In the genomic region with DNA sequence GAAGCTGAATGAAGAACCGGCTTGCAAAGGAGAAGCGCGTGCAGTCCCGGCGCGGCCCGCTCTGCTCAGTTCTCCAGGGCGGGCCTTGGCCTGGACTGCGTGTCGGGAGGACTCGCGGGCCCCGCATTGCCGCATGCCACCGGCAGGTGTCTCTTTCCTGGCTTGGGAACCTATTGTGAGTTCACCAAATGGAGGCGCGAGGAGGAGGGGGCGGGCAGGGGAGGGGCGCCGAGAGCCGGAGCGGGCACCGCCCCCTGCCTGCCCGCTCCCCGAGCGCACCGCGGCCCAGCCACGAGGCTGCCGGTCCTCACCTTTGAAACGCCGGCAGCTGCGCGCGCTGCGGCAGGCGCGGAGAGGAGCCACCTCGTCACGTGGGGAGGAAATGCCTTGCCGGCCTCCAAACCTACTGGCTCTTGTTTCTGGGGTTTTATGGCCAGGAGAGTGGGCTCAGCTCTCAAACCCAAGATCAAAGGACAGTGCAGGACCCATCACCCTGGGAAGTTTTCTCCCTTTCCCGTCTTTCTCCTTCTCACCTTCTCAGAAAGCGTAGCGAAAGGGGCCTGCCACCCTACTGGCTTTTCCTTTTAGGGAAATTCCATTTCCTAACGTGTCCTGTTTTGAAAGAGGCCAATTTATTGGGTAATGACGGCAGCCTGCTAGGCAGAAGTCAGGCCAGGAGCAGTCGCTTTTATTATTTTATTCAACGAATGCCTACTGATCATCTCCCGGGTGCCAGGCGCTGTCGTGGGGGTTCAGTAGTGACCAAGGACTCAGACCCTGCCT, we compare ENCODE assay signal across 1 cellular context.
TF ChIP-seq lines count a peak whose summit lies in the region.

No MANE protein-coding gene starts in this region.

TF ChIP-seq in GM12878, 131 proteins besides CTCF, POLR2A, EP300 and RAD21 (continues in another document):
- no peak for TF ChIP-seq STAT1 (conservative IDR thresholded peaks at IDR 0.05)
- TF ChIP-seq ELK1 (IDR thresholded peaks at IDR 0.05; ENCODE audit: low read depth, low read length) = no peak
- TF ChIP-seq ZNF217 (IDR thresholded peaks at IDR 0.05) = no peak
- no peak for TF ChIP-seq NKRF (conservative IDR thresholded peaks at IDR 0.05)
- TF ChIP-seq SMAD1 (IDR thresholded peaks at IDR 0.05; ENCODE audit: low read depth, partially characterized antibody) = no peak
- peak; percentile 88 for TF ChIP-seq YY1 (IDR thresholded peaks at IDR 0.05; ENCODE audit: low read depth, low read length)
- TF ChIP-seq TBL1XR1 (IDR thresholded peaks at IDR 0.05; ENCODE audit: low read depth, low read length) = no peak
- TF ChIP-seq ZBED1 (IDR thresholded peaks at IDR 0.05; ENCODE audit: borderline replicate concordance) = no peak
- TF ChIP-seq KDM1A (IDR thresholded peaks at IDR 0.05; ENCODE audit: borderline replicate concordance) = no peak
- peak; percentile 24; the same call in 1 of the 2 replicates for TF ChIP-seq ZNF592 (IDR thresholded peaks at IDR 0.05)
- no peak for TF ChIP-seq SPI1 (IDR thresholded peaks at IDR 0.05; ENCODE audit: borderline replicate concordance, insufficient read depth, low read depth, low read length)
- no peak for TF ChIP-seq KLF5 (IDR thresholded peaks at IDR 0.05; ENCODE audit: partially characterized antibody)
- TF ChIP-seq HDAC2 (IDR thresholded peaks at IDR 0.05) = no peak
- no peak for TF ChIP-seq REST (IDR thresholded peaks at IDR 0.05; ENCODE audit: low read depth, low read length)
- TF ChIP-seq CBX5 (IDR thresholded peaks at IDR 0.05; ENCODE audit: low read depth) = peak; percentile 88
- no peak for TF ChIP-seq ATF7 (IDR thresholded peaks at IDR 0.05; ENCODE audit: low read depth)
- no peak for TF ChIP-seq ZNF274 (IDR thresholded peaks at IDR 0.05; ENCODE audit: insufficient read depth, insufficient read length)
- no peak for TF ChIP-seq ZNF384 (IDR thresholded peaks at IDR 0.05; ENCODE audit: borderline replicate concordance, low read depth, low read length)
- no peak for TF ChIP-seq GATAD2B (conservative IDR thresholded peaks at IDR 0.05; ENCODE audit: low read depth)
- no peak for TF ChIP-seq BMI1 (IDR thresholded peaks at IDR 0.05; ENCODE audit: borderline replicate concordance)
- TF ChIP-seq ZNF207 (IDR thresholded peaks at IDR 0.05; ENCODE audit: borderline replicate concordance) = no peak
- 0 out of 2 replicates have a peak, but pooled peaks have one; percentile 48 for TF ChIP-seq SMARCA5 (IDR thresholded peaks at IDR 0.05)
- peak; percentile 15; the same call in 1 of the 2 replicates for TF ChIP-seq NBN (IDR thresholded peaks at IDR 0.05)
- TF ChIP-seq, protein P1, sequence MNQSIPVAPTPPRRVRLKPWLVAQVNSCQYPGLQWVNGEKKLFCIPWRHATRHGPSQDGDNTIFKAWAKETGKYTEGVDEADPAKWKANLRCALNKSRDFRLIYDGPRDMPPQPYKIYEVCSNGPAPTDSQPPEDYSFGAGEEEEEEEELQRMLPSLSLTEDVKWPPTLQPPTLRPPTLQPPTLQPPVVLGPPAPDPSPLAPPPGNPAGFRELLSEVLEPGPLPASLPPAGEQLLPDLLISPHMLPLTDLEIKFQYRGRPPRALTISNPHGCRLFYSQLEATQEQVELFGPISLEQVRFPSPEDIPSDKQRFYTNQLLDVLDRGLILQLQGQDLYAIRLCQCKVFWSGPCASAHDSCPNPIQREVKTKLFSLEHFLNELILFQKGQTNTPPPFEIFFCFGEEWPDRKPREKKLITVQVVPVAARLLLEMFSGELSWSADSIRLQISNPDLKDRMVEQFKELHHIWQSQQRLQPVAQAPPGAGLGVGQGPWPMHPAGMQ (IDR thresholded peaks at IDR 0.05; ENCODE audit: borderline replicate concordance) = no peak
- TF ChIP-seq ETV6 (conservative IDR thresholded peaks at IDR 0.05 in 1 of 2, IDR thresholded peaks at IDR 0.05 in 1 of 2; ENCODE audit: borderline replicate concordance in 1 of 2, low read depth in 1 of 2) = no peak
- TF ChIP-seq, protein P2, sequence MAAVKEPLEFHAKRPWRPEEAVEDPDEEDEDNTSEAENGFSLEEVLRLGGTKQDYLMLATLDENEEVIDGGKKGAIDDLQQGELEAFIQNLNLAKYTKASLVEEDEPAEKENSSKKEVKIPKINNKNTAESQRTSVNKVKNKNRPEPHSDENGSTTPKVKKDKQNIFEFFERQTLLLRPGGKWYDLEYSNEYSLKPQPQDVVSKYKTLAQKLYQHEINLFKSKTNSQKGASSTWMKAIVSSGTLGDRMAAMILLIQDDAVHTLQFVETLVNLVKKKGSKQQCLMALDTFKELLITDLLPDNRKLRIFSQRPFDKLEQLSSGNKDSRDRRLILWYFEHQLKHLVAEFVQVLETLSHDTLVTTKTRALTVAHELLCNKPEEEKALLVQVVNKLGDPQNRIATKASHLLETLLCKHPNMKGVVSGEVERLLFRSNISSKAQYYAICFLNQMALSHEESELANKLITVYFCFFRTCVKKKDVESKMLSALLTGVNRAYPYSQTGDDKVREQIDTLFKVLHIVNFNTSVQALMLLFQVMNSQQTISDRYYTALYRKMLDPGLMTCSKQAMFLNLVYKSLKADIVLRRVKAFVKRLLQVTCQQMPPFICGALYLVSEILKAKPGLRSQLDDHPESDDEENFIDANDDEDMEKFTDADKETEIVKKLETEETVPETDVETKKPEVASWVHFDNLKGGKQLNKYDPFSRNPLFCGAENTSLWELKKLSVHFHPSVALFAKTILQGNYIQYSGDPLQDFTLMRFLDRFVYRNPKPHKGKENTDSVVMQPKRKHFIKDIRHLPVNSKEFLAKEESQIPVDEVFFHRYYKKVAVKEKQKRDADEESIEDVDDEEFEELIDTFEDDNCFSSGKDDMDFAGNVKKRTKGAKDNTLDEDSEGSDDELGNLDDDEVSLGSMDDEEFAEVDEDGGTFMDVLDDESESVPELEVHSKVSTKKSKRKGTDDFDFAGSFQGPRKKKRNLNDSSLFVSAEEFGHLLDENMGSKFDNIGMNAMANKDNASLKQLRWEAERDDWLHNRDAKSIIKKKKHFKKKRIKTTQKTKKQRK (IDR thresholded peaks at IDR 0.05; ENCODE audit: low read depth, low read length) = no peak
- no peak for TF ChIP-seq BCL3 (IDR thresholded peaks at IDR 0.05; ENCODE audit: borderline replicate concordance, insufficient read depth, low read depth, low read length, poor library complexity, severe bottlenecking)
- no peak for TF ChIP-seq PML (IDR thresholded peaks at IDR 0.05; ENCODE audit: low read length)
- TF ChIP-seq CHD1 (IDR thresholded peaks at IDR 0.05; ENCODE audit: low read depth, low read length) = no peak
- TF ChIP-seq IRF4 (IDR thresholded peaks at IDR 0.05; ENCODE audit: low read depth, low read length) = no peak
- TF ChIP-seq POLR2AphosphoS5 (IDR thresholded peaks at IDR 0.05; ENCODE audit: low read length) = 0 out of 2 replicates have a peak, but pooled peaks have one; percentile 47
- peak; percentile 75 for TF ChIP-seq SMC3 (IDR thresholded peaks at IDR 0.05; ENCODE audit: borderline replicate concordance, low read length)
- TF ChIP-seq SIX5 (IDR thresholded peaks at IDR 0.05; ENCODE audit: low read depth, low read length, severe bottlenecking) = no peak
- no peak for TF ChIP-seq BACH1 (IDR thresholded peaks at IDR 0.05; ENCODE audit: borderline replicate concordance)
- no peak for TF ChIP-seq MTA3 (IDR thresholded peaks at IDR 0.05; ENCODE audit: borderline replicate concordance, low read length)
- TF ChIP-seq PKNOX1 (IDR thresholded peaks at IDR 0.05) = no peak
